In the genomic region with DNA sequence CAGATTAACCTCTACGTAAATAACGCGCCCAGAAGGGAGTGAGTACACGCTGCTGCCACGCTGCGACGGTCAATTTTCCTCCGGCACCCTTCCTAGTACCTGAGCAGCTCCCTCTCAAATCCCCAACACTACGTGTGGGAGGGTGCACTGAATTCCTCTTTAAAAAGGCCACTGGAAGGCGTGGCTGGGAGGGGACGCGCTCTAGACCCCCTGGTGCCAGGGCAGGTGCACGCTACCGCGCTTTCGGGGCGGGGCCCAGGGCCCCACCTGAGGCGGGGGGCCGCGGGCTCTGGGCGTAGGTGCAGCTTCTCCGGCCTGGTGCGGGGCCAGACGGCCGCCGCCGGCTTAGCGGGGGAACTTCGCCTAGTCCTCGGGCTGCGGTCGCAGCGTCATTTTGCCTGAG, we compare ENCODE assay signal across 7 cellular contexts. TPM values are rescaled to one million over a fixed set of nuclear protein-coding genes. Genes with fewer than 3 reads are reported as not detected.
DNase-seq lines count a peak whose midpoint lies in the region; ATAC-seq and TF ChIP-seq lines count a peak whose summit lies in the region.

No MANE protein-coding gene starts in this region.

- H3K4me2 ChIP-seq in mesendoderm (ENCODE audit: low read length) = peak overlapping the region; percentile 51

- no peaks in the 10 kb centered on the region for H3K27me3 ChIP-seq in Panc1 (ENCODE audit: control insufficient read depth, insufficient read depth, low read length)
- no peaks in the 10 kb centered on the region for H3K27me3 ChIP-seq in duodenal mucosa (ENCODE audit: control insufficient read depth in 1 of 2, insufficient read depth in 2 of 2, low read length in 2 of 2)
- H3K27me3 ChIP-seq in mesendoderm (ENCODE audit: insufficient read depth, low read length, poor library complexity) = no peaks in the 10 kb centered on the region
- no peaks in the 10 kb centered on the region for H3K27me3 ChIP-seq in vagina

- H3K4me1 ChIP-seq in Panc1 (ENCODE audit: control insufficient read depth, insufficient read depth, low read length) (peaks cover 35% of the 10 kb centered on the region), duodenal mucosa (ENCODE audit: control insufficient read depth in 1 of 2, insufficient read depth in 2 of 2, low read length in 2 of 2) (peaks cover 22 to 41% of the 10 kb centered on the region in 2 donors), mesendoderm (ENCODE audit: control insufficient read depth, low read depth, low read length) (no peaks in the 10 kb centered on the region), vagina (peaks cover 40% of the 10 kb centered on the region)

- CTCF ChIA-PET in Panc1 (lab: Charles Lee) = no interaction called here

- H3K4me3 ChIP-seq in Panc1 (ENCODE audit: low read depth in 2 of 2, low read length in 2 of 2) (peak overlapping the region; percentile 66 to 79), duodenal mucosa (ENCODE audit: low read depth in 1 of 2, low read length in 2 of 2) (peak overlapping the region; percentile 78 to 85), mesendoderm (ENCODE audit: low read length) (peak overlapping the region; percentile 78), vagina (peak overlapping the region; percentile 75 to 80)

- TF ChIP-seq CTCF in Panc1 (IDR thresholded peaks at IDR 0.05) (no peak), vagina (IDR thresholded peaks at IDR 0.05) (no peak)

- in situ Hi-C loops in Panc1 (cut with HindIII; ENCODE audit: low pct_unique_long_range_greater_than_20kb, low sequenced_read_pairs) = no loop called here

- ATAC-seq in GM21528 (IDR thresholded peaks at IDR 0.05; ENCODE audit: low FRiP score, unreplicated experiment) = peak; percentile 26
- ATAC-seq in Panc1 = peak; percentile 39

- WGBS in mesendoderm (ENCODE audit: extremely low coverage, insufficient coverage, low lambda C conversion rate) = no CpG with 5 or more reads among the region's 33 CpGs

- H4K8ac ChIP-seq in mesendoderm (ENCODE audit: low read depth, low read length) = no peak overlapping the region

- H3K27ac ChIP-seq in Panc1 (ENCODE audit: low read length) = peak overlapping the region; percentile 74
- peak overlapping the region; percentile 95 for H3K27ac ChIP-seq in duodenal mucosa (ENCODE audit: low read depth, low read length)
- H3K27ac ChIP-seq in mesendoderm (ENCODE audit: low read depth, low read length) = peak overlapping the region; percentile 86
- H3K27ac ChIP-seq in vagina = peak overlapping the region; percentile 100

- BruUV-seq in Panc1 (replicated peaks; lab: Mats Ljungman, UMichigan) = no TSS peak

- no peak overlapping the region for H3K4ac ChIP-seq in mesendoderm (ENCODE audit: low read depth, low read length)

- no peaks in the 10 kb centered on the region for H3K9me3 ChIP-seq in Panc1 (ENCODE audit: control insufficient read depth, insufficient read depth, low read depth, low read length)
- no peaks in the 10 kb centered on the region for H3K9me3 ChIP-seq in duodenal mucosa (ENCODE audit: control insufficient read depth in 1 of 2, low read length in 2 of 2)
- H3K9me3 ChIP-seq in vagina = no peaks in the 10 kb centered on the region

- H3K79me2 ChIP-seq in mesendoderm (ENCODE audit: control insufficient read depth, insufficient read depth, low read length) = peaks cover 14% of the 10 kb centered on the region

- no peak overlapping the region for H4K5ac ChIP-seq in mesendoderm (ENCODE audit: low read length)

- no peak for TF ChIP-seq POLR2A in vagina (IDR thresholded peaks at IDR 0.05)

- peaks cover 5% of the 10 kb centered on the region for H3K79me1 ChIP-seq in mesendoderm (ENCODE audit: low read length)

- H3K9ac ChIP-seq in duodenal mucosa (ENCODE audit: low read depth in 1 of 2, low read length in 2 of 2) (peak overlapping the region; percentile 88 to 89), mesendoderm (ENCODE audit: low read length) (peak overlapping the region; percentile 90)

- DNase-seq in GF-D8 (lab: John Stamatoyannopoulos, UW) = peak; percentile 28
- peak; percentile 48 for DNase-seq in HuH-7 (ENCODE audit: low spot score)
- no peak for DNase-seq in Panc1 (ENCODE audit: low read depth, low spot score)
- DNase-seq in mesendoderm = peak; percentile 70
- DNase-seq in vagina (ENCODE audit: extremely low spot score in 2 of 2) = no peak

- H2BK5ac ChIP-seq in mesendoderm (ENCODE audit: low read length) = peak overlapping the region; percentile 77

- POLR2A ChIA-PET in Panc1 (lab: Charles Lee) = no interaction called here

- H2BK15ac ChIP-seq in mesendoderm (replicated peaks; ENCODE audit: low read depth) = no peak overlapping the region

- peak overlapping the region; percentile 9 for H3K18ac ChIP-seq in mesendoderm (ENCODE audit: low read length)

- H3K36me3 ChIP-seq in Panc1 (ENCODE audit: control insufficient read depth, insufficient read depth, low read length) (peaks cover 7% of the 10 kb centered on the region), duodenal mucosa (ENCODE audit: control insufficient read depth in 1 of 2, insufficient read depth in 2 of 2, low read length in 2 of 2) (peaks cover 3 to 9% of the 10 kb centered on the region in 2 donors), mesendoderm (ENCODE audit: control insufficient read depth, insufficient read depth, low read length) (no peaks in the 10 kb centered on the region), vagina (no peaks in the 10 kb centered on the region)

- no peak overlapping the region for H2BK120ac ChIP-seq in mesendoderm (ENCODE audit: low read depth, low read length)

- intact Hi-C loops in Panc1 (cut with micrococcal nuclease; ENCODE audit: unreplicated experiment) (no loop called here), vagina (cut with DNase I) (no loop called here)

- H2AK5ac ChIP-seq in mesendoderm (ENCODE audit: low read length) = no peak overlapping the region

- H3K23ac ChIP-seq in mesendoderm (ENCODE audit: low read length) = peak overlapping the region; percentile 51

- peak overlapping the region; percentile 91 for H3K56ac ChIP-seq in mesendoderm (ENCODE audit: low read length)

RNA-seq across cellular contexts. Expression of a gene that starts 0.7 kb away (rescaled TPM):
- total RNA-seq in Panc1 (2021; ENCODE audit: unreplicated experiment) (30.7 TPM), vagina (53.5 TPM)
- polyA plus RNA-seq in Panc1 (2012; ENCODE audit: insufficient read length) = 9.8 TPM
- polyA plus RNA-seq in mesendoderm (2013, experiment 1 of 2) = 29.0 TPM
- 27.7 TPM for polyA plus RNA-seq in mesendoderm (2013, experiment 2 of 2)

RNA-seq across cellular contexts. Expression of a gene that starts 33.4 kb away (rescaled TPM):
- total RNA-seq in Panc1 (2021; ENCODE audit: unreplicated experiment) (157 TPM), vagina (75.1 TPM)
- polyA plus RNA-seq in Panc1 (2012; ENCODE audit: insufficient read length) = 87.8 TPM
- polyA plus RNA-seq in mesendoderm (2013, experiment 1 of 2) = 248 TPM
- polyA plus RNA-seq in mesendoderm (2013, experiment 2 of 2) = 246 TPM

Comparison
In these comparisons a context has a peak if more than half of its experiments do, and no peak if none do; other contexts are left out.
1. DNase-seq: peak in GF-D8 (single experiment), HuH-7 (single experiment) and mesendoderm (single experiment); none in Panc1 (single experiment) and vagina (0 of 2).
2. Peak in every context shown above with its lines, with median percentiles within 50 percentile points of each other: H3K27ac ChIP-seq and H3K4me3 ChIP-seq.